ENCODE assay signal across 30 cellular contexts in the genomic region with DNA sequence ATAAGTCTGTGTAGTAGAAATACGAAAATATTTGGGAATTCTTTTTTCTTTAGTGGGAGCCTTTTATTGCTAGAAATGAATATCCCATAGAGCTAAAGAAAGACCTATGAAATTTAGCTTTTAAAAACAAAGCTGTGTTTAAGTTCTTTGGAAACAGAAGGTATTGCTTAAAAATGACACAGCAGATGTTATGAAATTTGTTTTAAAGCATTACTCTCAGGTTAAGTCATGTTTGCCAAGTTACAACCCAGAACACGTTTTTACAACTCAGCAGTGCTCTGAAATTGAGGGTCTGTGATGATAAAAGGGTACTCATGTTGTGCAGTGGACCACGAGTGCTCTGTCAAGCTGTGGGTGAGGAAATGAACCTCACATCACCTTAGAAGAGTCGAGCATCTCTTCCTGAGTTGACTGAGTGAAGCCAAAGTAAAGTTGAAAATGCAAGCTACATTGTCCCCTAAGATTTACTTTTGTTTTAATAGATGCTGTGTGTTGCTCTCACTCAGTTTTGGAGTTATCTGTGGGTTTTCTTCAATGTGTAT.
A peak's percentile ranks its signal among the peaks of the same experiment; 100 is the strongest.
DNase-seq lines count a peak whose midpoint lies in the region; ATAC-seq, FAIRE-seq and TF ChIP-seq lines count a peak whose summit lies in the region.
"Had no signal": no experiment of that assay in that cellular context is flagged by ENCODE, and none has a peak within 500 bp of the region (broad histone marks: within the 10 kb centered on the region; RNA-seq: fewer than 3 reads in every experiment).

No MANE protein-coding gene starts in this region.

- peaks cover 15% of the 10 kb centered on the region for H3K4me1 ChIP-seq in CD4-positive, alpha-beta memory T cell (ENCODE audit: insufficient read depth, low read length)
- peaks cover 9% of the 10 kb centered on the region; the same call in 1 of the 2 replicates for H3K4me1 ChIP-seq in DND-41 (ENCODE audit: insufficient read depth, low read length)
- H3K4me1 ChIP-seq in RWPE2 (ENCODE audit: insufficient read depth, poor library complexity, severe bottlenecking) = peaks cover 21% of the 10 kb centered on the region
- H3K4me1 ChIP-seq: colonic mucosa had no signal

- ATAC-seq in DND-41 (ENCODE audit: insufficient read depth, low read depth) = peak; percentile 76
- ATAC-seq in RWPE2 (ENCODE audit: low read depth) = no peak
- no peak for ATAC-seq in GM21381 (IDR thresholded peaks at IDR 0.05; ENCODE audit: unreplicated experiment)
- ATAC-seq: activated CD8-positive, alpha-beta memory T cell treated with anti-CD3 and anti-CD28 coated beads, Interleukin-2, amount 10 ng/mL, durations not matched to agents 7 days and 5 days; left colon; sciatic nerve; SK-N-SH treated with all-trans-retinoic acid at 6 μM for 48 hours; stimulated activated effector memory CD8-positive, alpha-beta T cell treated with anti-CD3 and anti-CD28 coated beads, Interleukin-12 subunit alpha, Interleukin-12 subunit beta, amount 100 ng/mL, for 72 hours had no signal

- no peaks in the 10 kb centered on the region for H3K9me3 ChIP-seq in CD4-positive, alpha-beta memory T cell (ENCODE audit: control insufficient read depth in 1 of 2, low read length in 2 of 2)
- no peaks in the 10 kb centered on the region for H3K9me3 ChIP-seq in DND-41 (ENCODE audit: insufficient read depth, low read length, severe bottlenecking)
- no peaks in the 10 kb centered on the region for H3K9me3 ChIP-seq in RWPE2 (ENCODE audit: severe bottlenecking)
- H3K9me3 ChIP-seq: BLaER1 treated with 17β-estradiol and CSF1 and Interleukin-3, amounts not matched to agents 10 nM and 100 nM; colonic mucosa had no signal

- intact Hi-C loops in CD4-positive, alpha-beta memory T cell (cut with micrococcal nuclease) = no loop called here

- H3K9me3 Mint-ChIP-seq in CD4-positive, alpha-beta memory T cell = no peaks in the 10 kb centered on the region
- H3K9me3 Mint-ChIP-seq: stimulated activated effector memory CD8-positive, alpha-beta T cell treated with anti-CD3 and anti-CD28 coated beads, Interleukin-12 subunit alpha, Interleukin-12 subunit beta, amount 100 ng/mL, for 72 hours; type B pancreatic cell had no signal

- H3K79me2 ChIP-seq in DND-41 (ENCODE audit: insufficient read depth, low read length) = no peaks in the 10 kb centered on the region

- no peaks in the 10 kb centered on the region for H3K36me3 Mint-ChIP-seq in CD4-positive, alpha-beta memory T cell
- H3K36me3 Mint-ChIP-seq: activated CD8-positive, alpha-beta memory T cell treated with anti-CD3 and anti-CD28 coated beads, Interleukin-2, amount 10 ng/mL, durations not matched to agents 7 days and 5 days; memory B cell; stimulated activated effector memory CD8-positive, alpha-beta T cell treated with anti-CD3 and anti-CD28 coated beads, Interleukin-12 subunit alpha, Interleukin-12 subunit beta, amount 100 ng/mL, for 72 hours; type B pancreatic cell had no signal

- DNase-seq in CD4-positive, alpha-beta memory T cell = no peak
- DNase-seq in DND-41 = no peak
- DNase-seq in RWPE2 (ENCODE audit: low spot score) = no peak
- DNase-seq in iris pigment epithelial cell (ENCODE audit: low read depth) = peak; percentile 45
- no peak for DNase-seq in NCI-H2171 treated with DMSO at 0.1 percent for 48 hours (lab: John Stamatoyannopoulos, UW)
- no peak for DNase-seq in GM19239 (ENCODE audit: insufficient read length, low spot score)
- DNase-seq: activated CD4-positive, alpha-beta T cell treated with anti-CD3 and anti-CD28 coated beads for 4 hours; activated CD8-positive, alpha-beta memory T cell treated with anti-CD3 and anti-CD28 coated beads, Interleukin-2, amount 10 ng/mL, durations not matched to agents 7 days and 5 days; activated naive CD4-positive, alpha-beta T cell treated with Interleukin-2 at 50 U/mL for 16 hours; amygdala; colonic mucosa; effector memory CD4-positive, alpha-beta T cell; foreskin melanocyte; GOT3; Karpas-422; left colon; NCI-H1092; NCI-H1930; NCI-H226; stimulated activated CD4-positive, alpha-beta T cell treated with anti-CD3 and anti-CD28 coated beads, Interleukin-4, amount 100 ng/mL, for 24 hours; T-helper 2 cell had no signal

- H3K4me1 Mint-ChIP-seq in CD4-positive, alpha-beta memory T cell = peaks cover 8 to 25% (median 18%) of the 10 kb centered on the region in 4 donors
- H3K4me1 Mint-ChIP-seq: memory B cell; stimulated activated effector memory CD8-positive, alpha-beta T cell treated with anti-CD3 and anti-CD28 coated beads, Interleukin-12 subunit alpha, Interleukin-12 subunit beta, amount 100 ng/mL, for 72 hours had no signal

- no peak overlapping the region for H3K4me3 ChIP-seq in CD4-positive, alpha-beta memory T cell (ENCODE audit: low read length in 2 of 2)
- no peak overlapping the region for H3K4me3 ChIP-seq in DND-41 (ENCODE audit: low read depth in 1 of 2, low read length in 2 of 2)
- no peak overlapping the region for H3K4me3 ChIP-seq in RWPE2 (ENCODE audit: severe bottlenecking)
- H3K4me3 ChIP-seq: BLaER1 treated with 17β-estradiol and CSF1 and Interleukin-3, amounts not matched to agents 10 nM and 100 nM; colonic mucosa had no signal

- peak overlapping the region; percentile 2; the same call in 1 of the 2 replicates for H2AFZ ChIP-seq in DND-41 (ENCODE audit: low read depth, low read length)

- no peak for FAIRE-seq in GM19239 (lab: Jason Lieb, UNC)
- FAIRE-seq: GM18507 had no signal

- H4K20me1 ChIP-seq in DND-41 (ENCODE audit: insufficient read depth, low read length) = no peaks in the 10 kb centered on the region
- H4K20me1 ChIP-seq: BLaER1 treated with 17β-estradiol and CSF1 and Interleukin-3, amounts not matched to agents 10 nM and 100 nM had no signal

- POLR2A ChIA-PET in CD4-positive, alpha-beta memory T cell (lab: Charles Lee; ENCODE audit: partially characterized antibody) = interaction anchor here (1.5 kb wide), 1 partner anchor 11 kb away, joined by 3 read pairs; no protein-coding TSS in a partner anchor

- H3K27ac ChIP-seq in CD4-positive, alpha-beta memory T cell (ENCODE audit: low read depth, low read length) = no peak overlapping the region
- H3K27ac ChIP-seq in DND-41 (ENCODE audit: low read length) (no peak overlapping the region), RWPE2 (ENCODE audit: poor library complexity, severe bottlenecking) (peak overlapping the region; percentile 21)
- H3K27ac ChIP-seq: BLaER1 treated with 17β-estradiol and CSF1 and Interleukin-3, amounts not matched to agents 10 nM and 100 nM; colonic mucosa had no signal

- no peaks in the 10 kb centered on the region for H3K27me3 ChIP-seq in CD4-positive, alpha-beta memory T cell (ENCODE audit: insufficient read depth, low read length)
- H3K27me3 ChIP-seq in DND-41 (ENCODE audit: insufficient read depth, low read length, poor library complexity) (no peaks in the 10 kb centered on the region), RWPE2 (ENCODE audit: insufficient read depth, poor library complexity, severe bottlenecking) (no peaks in the 10 kb centered on the region)
- H3K27me3 ChIP-seq: BLaER1 treated with 17β-estradiol and CSF1 and Interleukin-3, amounts not matched to agents 10 nM and 100 nM; colonic mucosa had no signal

- TF ChIP-seq CTCF in DND-41 (IDR thresholded peaks at IDR 0.05; ENCODE audit: borderline replicate concordance, extremely low read depth, low read length, poor library complexity, severe bottlenecking) (no peak), RWPE2 (IDR thresholded peaks at IDR 0.05; ENCODE audit: poor library complexity, severe bottlenecking) (no peak)

- no peak overlapping the region for H3K4me2 ChIP-seq in DND-41 (ENCODE audit: insufficient read depth, low read length)

- H3K27ac Mint-ChIP-seq in CD4-positive, alpha-beta memory T cell = peak overlapping the region in 5 of 7 donors; percentile 6 to 87 (median 32)
- H3K27ac Mint-ChIP-seq: activated CD8-positive, alpha-beta memory T cell treated with anti-CD3 and anti-CD28 coated beads, Interleukin-2, amount 10 ng/mL, durations not matched to agents 7 days and 5 days; memory B cell; progenitor cell of endocrine pancreas; stimulated activated effector memory CD8-positive, alpha-beta T cell treated with anti-CD3 and anti-CD28 coated beads, Interleukin-12 subunit alpha, Interleukin-12 subunit beta, amount 100 ng/mL, for 72 hours; type B pancreatic cell had no signal

- no peaks in the 10 kb centered on the region for H3K36me3 ChIP-seq in CD4-positive, alpha-beta memory T cell (ENCODE audit: insufficient read depth, low read length)
- H3K36me3 ChIP-seq in DND-41 (ENCODE audit: insufficient read depth, low read length) (no peaks in the 10 kb centered on the region), RWPE2 (ENCODE audit: low read depth) (no peaks in the 10 kb centered on the region)
- H3K36me3 ChIP-seq: BLaER1 treated with 17β-estradiol and CSF1 and Interleukin-3, amounts not matched to agents 10 nM and 100 nM; colonic mucosa had no signal

- H3K9ac ChIP-seq in DND-41 (ENCODE audit: low read depth, low read length) = no peak overlapping the region
- H3K9ac ChIP-seq: BLaER1 treated with 17β-estradiol and CSF1 and Interleukin-3, amounts not matched to agents 10 nM and 100 nM had no signal

- CTCF ChIA-PET in CD4-positive, alpha-beta memory T cell (lab: Charles Lee; ENCODE audit: partially characterized antibody) = no interaction called here

- no peaks in the 10 kb centered on the region for H3K27me3 Mint-ChIP-seq in CD4-positive, alpha-beta memory T cell
- H3K27me3 Mint-ChIP-seq: memory B cell, type B pancreatic cell had no signal

- H3K4me3 Mint-ChIP-seq in CD4-positive, alpha-beta memory T cell = peak overlapping the region in 3 of 8 donors; percentile 3 to 12 (median 7)
- H3K4me3 Mint-ChIP-seq: activated CD8-positive, alpha-beta memory T cell treated with anti-CD3 and anti-CD28 coated beads, Interleukin-2, amount 10 ng/mL, durations not matched to agents 7 days and 5 days; memory B cell; stimulated activated effector memory CD8-positive, alpha-beta T cell treated with anti-CD3 and anti-CD28 coated beads, Interleukin-12 subunit alpha, Interleukin-12 subunit beta, amount 100 ng/mL, for 72 hours; type B pancreatic cell had no signal
